In the genomic region with DNA sequence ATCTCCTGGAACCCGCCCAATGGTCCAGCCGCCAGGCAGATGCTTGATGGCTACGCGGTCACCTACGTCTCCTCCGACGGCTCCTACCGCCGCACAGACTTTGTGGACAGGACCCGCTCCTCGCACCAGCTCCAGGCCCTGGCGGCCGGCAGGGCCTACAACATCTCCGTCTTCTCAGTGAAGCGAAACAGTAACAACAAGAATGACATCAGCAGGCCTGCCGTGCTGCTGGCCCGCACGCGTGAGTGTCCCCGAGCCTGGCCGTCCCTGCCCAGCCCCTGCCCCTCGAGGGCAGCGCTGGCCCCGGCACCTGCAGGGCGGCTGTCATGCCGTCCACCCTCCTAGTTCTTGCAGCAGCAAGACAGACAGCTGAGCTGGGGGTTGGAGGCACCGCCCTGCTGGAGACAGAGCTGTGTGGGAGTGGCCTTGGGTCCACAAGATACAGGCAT, we compare ENCODE assay signal across 1 cellular context.
TF ChIP-seq lines count a peak whose summit lies in the region.

No MANE protein-coding gene starts in this region.

TF ChIP-seq in GM23338, 12 proteins besides CTCF, POLR2A, EP300 and RAD21 (continued from another document):
- TF ChIP-seq REST (IDR thresholded peaks at IDR 0.05; ENCODE audit: unreplicated experiment) (no peak), CREB1 (CRISPR knock-in tag; IDR thresholded peaks at IDR 0.05; ENCODE audit: low read depth) (no peak), ZNF114 (CRISPR knock-in tag; IDR thresholded peaks at IDR 0.05) (no peak), ZNF331 (CRISPR knock-in tag; IDR thresholded peaks at IDR 0.05; ENCODE audit: low read depth) (no peak)
